14 cellular contexts compared by ENCODE assay signal in genomic region chr11:119759747-119760412, GRCh38. TPM values are rescaled to one million over a fixed set of nuclear protein-coding genes. Genes with fewer than 3 reads are reported as not detected.
A peak's percentile ranks its signal among the peaks of the same experiment; 100 is the strongest.
DNase-seq lines count a peak whose midpoint lies in the region; ATAC-seq, FAIRE-seq and TF ChIP-seq lines count a peak whose summit lies in the region.
"Had no signal": no experiment of that assay in that cellular context is flagged by ENCODE, and none has a peak within 500 bp of the region (broad histone marks: within the 10 kb centered on the region; RNA-seq: fewer than 3 reads in every experiment).

No MANE protein-coding gene starts in this region.

- no peaks in the 10 kb centered on the region for H3K79me2 ChIP-seq in keratinocyte (ENCODE audit: control insufficient read depth, insufficient read depth, low read length)

- no peaks in the 10 kb centered on the region for H3K36me3 ChIP-seq in keratinocyte (ENCODE audit: control insufficient read depth in 2 of 2, extremely low read depth in 1 of 2, insufficient read depth in 2 of 2, low read length in 2 of 2)
- no peaks in the 10 kb centered on the region for H3K36me3 ChIP-seq in upper lobe of right lung

- H3K27me3 Mint-ChIP-seq in T-helper 2 cell treated with Interferon-gamma antibody and Interleukin-4, amounts not matched to agents 5 μg/mL and 100 μg/mL, for 36 hours (ENCODE audit: low read depth) = peaks cover 4% of the 10 kb centered on the region

- DNase-seq in activated effector memory CD4-positive, alpha-beta T cell treated with anti-CD3 and anti-CD28 coated beads, Interleukin-2, amount 50 U/mL, for 16 hours = peak; percentile 16
- no peak for DNase-seq in activated effector memory CD4-positive, alpha-beta T cell treated with Interleukin-2 at 50 U/mL for 16 hours
- DNase-seq in RWPE1 (ENCODE audit: low spot score) = no peak
- DNase-seq in keratinocyte (ENCODE audit: low read depth, low spot score) = no peak
- DNase-seq in upper lobe of right lung = peak; percentile 18
- no peak for DNase-seq in T-helper 2 cell treated with Interferon-gamma antibody and Interleukin-4, amounts not matched to agents 5 μg/mL and 100 μg/mL, for 36 hours (ENCODE audit: low spot score)
- no peak for DNase-seq in NOMO-1 (lab: John Stamatoyannopoulos, UW; ENCODE audit: unreplicated experiment in 2 of 2)
- DNase-seq: 8988T, C1 segment of cervical spinal cord, COR-L47, NCI-H1417 treated with DMSO at 0.1 percent for 48 hours, NCI-H2029 treated with DMSO at 0.1 percent for 48 hours had no signal

- no peak overlapping the region for H3K9ac ChIP-seq in keratinocyte (ENCODE audit: control insufficient read depth, extremely low read depth, insufficient read depth, low read length)

- no peak overlapping the region for H2AFZ ChIP-seq in keratinocyte (ENCODE audit: control insufficient read depth, low read length)

- no peaks in the 10 kb centered on the region for H3K9me1 ChIP-seq in keratinocyte (ENCODE audit: control insufficient read depth, extremely low read depth, insufficient read depth, low read length)

- H3K4me1 ChIP-seq in keratinocyte (ENCODE audit: control insufficient read depth, extremely low read depth, insufficient read depth, low read length) = peaks cover 17% of the 10 kb centered on the region
- H3K4me1 ChIP-seq in upper lobe of right lung = no peaks in the 10 kb centered on the region

- H3K4me3 ChIP-seq in keratinocyte (ENCODE audit: control insufficient read depth in 2 of 3, extremely low read depth in 1 of 3, insufficient read depth in 2 of 3, low read depth in 1 of 3, low read length in 3 of 3) = no peak overlapping the region
- H3K4me3 ChIP-seq in upper lobe of right lung = no peak overlapping the region

- no peaks in the 10 kb centered on the region for H3K9me3 ChIP-seq in keratinocyte (ENCODE audit: control insufficient read depth, low read depth, low read length)
- H3K9me3 ChIP-seq in upper lobe of right lung = no peaks in the 10 kb centered on the region

- CTCF ChIA-PET in RWPE1 (lab: Yijun Ruan, JAX) = interaction anchor here (0.9 kb wide), 1 partner anchor 30 kb away, joined by 3 read pairs; no protein-coding TSS in a partner anchor

- peak overlapping the region; percentile 29 for H3K4me2 ChIP-seq in keratinocyte (ENCODE audit: control insufficient read depth, extremely low read depth, insufficient read depth, low read depth, low read length)

- H3K4me1 Mint-ChIP-seq in T-helper 2 cell treated with Interferon-gamma antibody and Interleukin-4, amounts not matched to agents 5 μg/mL and 100 μg/mL, for 36 hours (ENCODE audit: low read depth) = no peaks in the 10 kb centered on the region

- dilution Hi-C loops in keratinocyte (cut with MboI; ENCODE audit: extremely low pct_ligation_motif_present, low sequenced_read_pairs) = no loop called here

- TF ChIP-seq CTCF in RWPE1 (conservative IDR thresholded peaks at IDR 0.05; ENCODE audit: low read depth) (no peak), keratinocyte (optimal IDR thresholded peaks at IDR 0.05 in 1 of 3, IDR thresholded peaks at IDR 0.05 in 1 of 3, conservative IDR thresholded peaks at IDR 0.05 in 1 of 3; ENCODE audit: extremely low read depth in 1 of 3, insufficient read depth in 2 of 3, low read length in 3 of 3) (no peak), upper lobe of right lung (IDR thresholded peaks at IDR 0.05) (no peak)

- H3K36me3 Mint-ChIP-seq in T-helper 2 cell treated with Interferon-gamma antibody and Interleukin-4, amounts not matched to agents 5 μg/mL and 100 μg/mL, for 36 hours (ENCODE audit: low read depth) = no peaks in the 10 kb centered on the region

- H4K20me1 ChIP-seq in keratinocyte (ENCODE audit: control insufficient read depth, extremely low read depth, insufficient read depth, low read length) = no peaks in the 10 kb centered on the region

- no peak for FAIRE-seq in keratinocyte (lab: Jason Lieb, UNC)
- FAIRE-seq: H54 had no signal

- intact Hi-C loops in upper lobe of right lung (cut with DNase I) = no loop called here

- no peak overlapping the region for H3K4me3 Mint-ChIP-seq in T-helper 2 cell treated with Interferon-gamma antibody and Interleukin-4, amounts not matched to agents 5 μg/mL and 100 μg/mL, for 36 hours

- no peak for ATAC-seq in upper lobe of right lung
- ATAC-seq in GM18870 (IDR thresholded peaks at IDR 0.05; ENCODE audit: unreplicated experiment) = no peak

- POLR2A ChIA-PET in RWPE1 (lab: Yijun Ruan, JAX; ENCODE audit: low non-redundant PET) = no interaction called here

- H3K27me3 ChIP-seq in keratinocyte (ENCODE audit: control insufficient read depth, extremely low read depth, insufficient read depth, low read length) = peaks cover 29% of the 10 kb centered on the region
- peaks cover 8% of the 10 kb centered on the region for H3K27me3 ChIP-seq in upper lobe of right lung

- no peak overlapping the region for H3K27ac Mint-ChIP-seq in T-helper 2 cell treated with Interferon-gamma antibody and Interleukin-4, amounts not matched to agents 5 μg/mL and 100 μg/mL, for 36 hours

- H3K9me3 Mint-ChIP-seq in T-helper 2 cell treated with Interferon-gamma antibody and Interleukin-4, amounts not matched to agents 5 μg/mL and 100 μg/mL, for 36 hours = no peaks in the 10 kb centered on the region

- H3K27ac ChIP-seq in RWPE1 (peak overlapping the region; percentile 52; the same call in 1 of the 2 replicates), keratinocyte (ENCODE audit: control insufficient read depth, insufficient read depth, low read length) (no peak overlapping the region), upper lobe of right lung (no peak overlapping the region)

RNA-seq across cellular contexts. Expression of gene NECTIN1, which starts 30.9 kb away (rescaled TPM):
- polyA plus RNA-seq in keratinocyte = 37.5 to 51.8 TPM (median 39.7 TPM) in 3 replicates
- polyA plus RNA-seq in keratinocyte (2011; ENCODE audit: low read depth) = 15.4 TPM
- polyA plus RNA-seq in keratinocyte (2011; cell fraction: cytosol; rRNA removed) = 32.7 and 39.4 TPM in 2 replicates
- polyA plus RNA-seq in keratinocyte (2011; cell fraction: nucleus; rRNA removed) = 115 and 134 TPM in 2 replicates
- 67.3 and 67.5 TPM in 2 replicates for polyA plus RNA-seq in keratinocyte (2012; ENCODE audit: low replicate concordance)
- polyA minus RNA-seq in keratinocyte = 111 to 317 TPM (median 149 TPM) in 3 replicates
- 75.8 TPM for polyA minus RNA-seq in keratinocyte (2011; cell fraction: cytosol; rRNA and poly(A)+ RNA removed)
- 116 and 161 TPM in 2 replicates for polyA minus RNA-seq in keratinocyte (2011; cell fraction: nucleus; rRNA and poly(A)+ RNA removed)
- total RNA-seq in upper lobe of right lung = 10.4 TPM

Comparison
In these comparisons a context has a peak if more than half of its experiments do, and no peak if none do; other contexts are left out.
1. DNase-seq: peak in activated effector memory CD4-positive, alpha-beta T cell treated with anti-CD3 and anti-CD28 coated beads, Interleukin-2, amount 50 U/mL, for 16 hours (single experiment) and upper lobe of right lung (single experiment); none in activated effector memory CD4-positive, alpha-beta T cell treated with Interleukin-2 at 50 U/mL for 16 hours (single experiment), RWPE1 (single experiment), keratinocyte (single experiment), T-helper 2 cell treated with Interferon-gamma antibody and Interleukin-4, amounts not matched to agents 5 μg/mL and 100 μg/mL, for 36 hours (single experiment) and NOMO-1 (0 of 2).